ENCODE assay signal across 1 cellular context in the genomic region with DNA sequence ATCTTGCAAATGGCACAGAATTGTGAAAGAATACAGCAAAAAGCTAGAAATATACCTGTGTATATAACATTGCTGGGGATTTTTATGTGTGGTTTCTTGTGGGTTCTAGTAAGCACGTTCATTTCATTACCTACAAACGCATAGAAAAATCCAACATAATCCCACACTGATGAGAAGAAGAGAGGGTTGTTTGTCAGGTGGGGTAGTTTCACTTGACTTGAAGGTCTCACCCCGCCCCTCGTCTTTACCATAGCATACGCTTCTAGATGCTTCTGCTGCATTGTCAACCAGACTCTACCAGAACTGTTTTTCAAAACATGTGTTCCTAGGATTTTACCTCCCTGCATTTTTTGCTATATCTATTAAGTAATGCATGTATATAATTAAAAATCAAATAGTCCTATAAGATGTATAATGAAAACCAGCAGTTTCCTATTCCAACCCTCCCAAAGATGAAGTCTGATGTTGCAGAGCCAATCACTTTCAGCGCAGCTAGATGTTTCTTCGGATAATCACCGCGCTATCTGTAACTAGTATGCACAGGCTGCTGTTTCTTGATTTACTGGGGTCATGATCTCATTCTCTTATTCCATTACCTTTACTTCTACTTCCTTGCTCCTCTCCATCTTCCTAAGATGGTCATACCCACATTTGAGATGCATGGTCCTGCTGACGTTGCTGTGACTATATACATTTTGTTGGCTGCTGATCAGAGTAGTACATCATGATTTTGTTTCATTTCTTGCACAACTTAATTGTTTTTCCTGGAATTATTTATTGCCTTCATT.
TF ChIP-seq lines count a peak whose summit lies in the region.

No MANE protein-coding gene starts in this region.

TF ChIP-seq in HepG2, 621 proteins besides CTCF, POLR2A, EP300 and RAD21 (continued from another document):
- TF ChIP-seq, protein P1, sequence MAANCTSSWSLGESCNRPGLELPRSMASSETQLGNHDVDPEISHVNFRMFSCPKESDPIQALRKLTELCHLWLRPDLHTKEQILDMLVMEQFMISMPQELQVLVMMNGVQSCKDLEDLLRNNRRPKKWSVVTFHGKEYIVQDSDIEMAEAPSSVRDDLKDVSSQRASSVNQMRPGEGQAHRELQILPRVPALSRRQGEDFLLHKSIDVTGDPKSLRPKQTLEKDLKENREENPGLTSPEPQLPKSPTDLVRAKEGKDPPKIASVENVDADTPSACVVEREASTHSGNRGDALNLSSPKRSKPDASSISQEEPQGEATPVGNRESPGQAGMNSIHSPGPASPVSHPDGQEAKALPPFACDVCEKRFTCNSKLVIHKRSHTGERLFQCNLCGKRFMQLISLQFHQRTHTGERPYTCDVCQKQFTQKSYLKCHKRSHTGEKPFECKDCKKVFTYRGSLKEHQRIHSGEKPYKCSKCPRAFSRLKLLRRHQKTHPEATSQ (CRISPR knock-in tag; IDR thresholded peaks at IDR 0.05; ENCODE audit: borderline replicate concordance), result 0 out of 2 replicates have a peak, but pooled peaks have one; percentile 47
- TF ChIP-seq FOXO4 (CRISPR knock-in tag; conservative IDR thresholded peaks at IDR 0.05), result 0 out of 2 replicates have a peak, but pooled peaks have one; percentile 56
- peak; percentile 16; the same call in 1 of the 2 replicates for TF ChIP-seq EHMT2 (IDR thresholded peaks at IDR 0.05; ENCODE audit: borderline replicate concordance, low read depth, low read length)
- TF ChIP-seq ZNF580 (CRISPR knock-in tag; IDR thresholded peaks at IDR 0.05; ENCODE audit: borderline replicate concordance, low read depth), result no peak
- 0 out of 2 replicates have a peak, but pooled peaks have one; percentile 16 for TF ChIP-seq ARID2 (CRISPR knock-in tag; IDR thresholded peaks at IDR 0.05; ENCODE audit: borderline replicate concordance)
- TF ChIP-seq NCOA1 (CRISPR knock-in tag; IDR thresholded peaks at IDR 0.05), result 0 out of 2 replicates have a peak, but pooled peaks have one; percentile 47
